In the genomic region with DNA sequence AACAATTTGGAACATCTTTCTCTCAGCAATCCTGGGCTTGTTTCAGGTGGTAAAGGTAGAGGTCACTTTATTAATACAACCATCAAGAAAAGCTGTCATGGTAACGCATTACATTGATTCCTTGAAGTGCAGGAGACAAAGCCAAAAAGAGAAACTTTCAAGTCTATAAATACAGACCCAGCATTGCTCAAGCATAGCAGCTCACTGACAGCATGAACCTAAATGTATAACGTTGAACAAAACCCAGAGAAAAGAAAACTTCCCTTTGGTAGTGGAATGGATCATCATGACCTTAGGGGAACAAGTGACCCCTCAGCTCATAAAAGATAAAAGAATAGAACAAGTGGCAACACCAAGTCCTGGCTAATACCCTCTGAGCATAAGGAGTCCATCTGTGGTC, we compare ENCODE assay signal across 14 cellular contexts.
"Had no signal": no experiment of that assay in that cellular context is flagged by ENCODE, and none has a peak within 500 bp of the region (broad histone marks: within the 10 kb centered on the region; RNA-seq: fewer than 3 reads in every experiment).

No MANE protein-coding gene starts in this region.

- DNase-seq: activated CD4-positive, alpha-beta T cell treated with anti-CD3 and anti-CD28 coated beads, Interleukin-2, amount 50 U/mL, for 48 hours; activated CD4-positive, CD25-positive, alpha-beta regulatory T cell treated with anti-CD3 and anti-CD28 coated beads, Interleukin-2, amount 50 U/mL, for 72 hours; activated naive CD4-positive, alpha-beta T cell treated with Interleukin-2 at 50 U/mL for 16 hours; anterior cingulate cortex; dermis blood vessel endothelial cell; effector memory CD8-positive, alpha-beta T cell; foreskin keratinocyte; glutamatergic neuron; hypothalamus; left ventricle myocardium superior; mesenchymal stem cell; stimulated activated CD4-positive, alpha-beta T cell treated with anti-CD3 and anti-CD28 coated beads, Interleukin-2, amount 100 ng/mL, for 48 hours had no signal

- ATAC-seq: activated T-helper 17 cell treated with anti-CD3 and anti-CD28 coated beads, Interleukin-2, amount 50 U/mL, for 72 hours; effector memory CD8-positive, alpha-beta T cell; foreskin keratinocyte; left ventricle myocardium superior; stimulated activated memory B cell treated with anti-CD40 and anti-IgM and Interleukin-4, amounts not matched to agents 10 μg/mL and 1 μg/mL and 100 μg/mL, for 72 hours had no signal
